Comparison of ENCODE assay signal across 1 cellular context in the genomic region with DNA sequence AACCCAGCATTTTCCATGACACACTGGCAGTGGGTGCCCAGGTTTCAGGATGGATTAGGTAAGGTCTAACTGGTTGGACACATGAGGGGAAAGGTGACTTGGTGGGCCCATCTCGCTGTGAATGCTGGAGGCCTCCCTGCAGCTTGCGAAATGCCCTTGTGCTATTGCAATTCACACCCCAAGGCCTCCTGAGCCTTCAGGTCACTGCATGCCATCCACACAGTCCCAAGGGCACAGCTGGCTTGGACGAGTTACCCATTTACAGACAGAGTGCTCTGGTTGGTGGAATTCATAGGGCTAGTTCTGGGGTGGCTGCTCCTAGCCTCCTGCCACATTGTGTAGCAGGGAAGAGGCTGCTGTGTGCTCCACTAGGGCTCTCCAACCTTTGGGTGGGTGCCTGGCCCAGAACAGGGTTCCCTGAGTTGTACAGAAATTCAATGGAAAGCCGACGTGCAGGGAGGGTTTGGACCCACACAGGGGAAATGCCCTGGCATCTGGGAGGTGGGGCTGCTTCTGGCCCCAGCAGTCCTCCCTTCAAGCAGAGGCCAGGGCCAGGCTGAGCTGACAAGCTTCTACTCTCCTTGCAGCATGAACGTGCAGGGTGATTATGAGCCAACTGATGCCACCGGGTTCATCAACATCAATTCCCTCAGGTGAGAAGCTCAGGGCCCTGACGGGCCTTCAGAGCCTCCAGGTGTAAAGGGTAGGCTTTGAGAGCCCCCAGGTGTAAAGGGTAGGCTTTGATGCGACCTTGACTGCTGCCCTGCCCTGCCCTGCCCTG.
TF ChIP-seq lines count a peak whose summit lies in the region.

No MANE protein-coding gene starts in this region.

TF ChIP-seq in HepG2, 621 proteins besides CTCF, POLR2A, EP300 and RAD21 (continued from another document and continues in another):
- 0 out of 2 replicates have a peak, but pooled peaks have one; percentile 50 for TF ChIP-seq ZNF503 (CRISPR knock-in tag; IDR thresholded peaks at IDR 0.05)
- TF ChIP-seq TRIM24 (CRISPR knock-in tag; IDR thresholded peaks at IDR 0.05): no peak
- TF ChIP-seq BATF2 (CRISPR knock-in tag; IDR thresholded peaks at IDR 0.05): no peak
- TF ChIP-seq, protein P1, sequence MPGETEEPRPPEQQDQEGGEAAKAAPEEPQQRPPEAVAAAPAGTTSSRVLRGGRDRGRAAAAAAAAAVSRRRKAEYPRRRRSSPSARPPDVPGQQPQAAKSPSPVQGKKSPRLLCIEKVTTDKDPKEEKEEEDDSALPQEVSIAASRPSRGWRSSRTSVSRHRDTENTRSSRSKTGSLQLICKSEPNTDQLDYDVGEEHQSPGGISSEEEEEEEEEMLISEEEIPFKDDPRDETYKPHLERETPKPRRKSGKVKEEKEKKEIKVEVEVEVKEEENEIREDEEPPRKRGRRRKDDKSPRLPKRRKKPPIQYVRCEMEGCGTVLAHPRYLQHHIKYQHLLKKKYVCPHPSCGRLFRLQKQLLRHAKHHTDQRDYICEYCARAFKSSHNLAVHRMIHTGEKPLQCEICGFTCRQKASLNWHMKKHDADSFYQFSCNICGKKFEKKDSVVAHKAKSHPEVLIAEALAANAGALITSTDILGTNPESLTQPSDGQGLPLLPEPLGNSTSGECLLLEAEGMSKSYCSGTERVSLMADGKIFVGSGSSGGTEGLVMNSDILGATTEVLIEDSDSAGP (CRISPR knock-in tag; IDR thresholded peaks at IDR 0.05; ENCODE audit: borderline replicate concordance): peak; percentile 62
- no peak for TF ChIP-seq ZNF562 (CRISPR knock-in tag; IDR thresholded peaks at IDR 0.05; ENCODE audit: borderline replicate concordance)
- TF ChIP-seq ZBTB7B (CRISPR knock-in tag; IDR thresholded peaks at IDR 0.05): peak; percentile 90
- TF ChIP-seq, protein P2, sequence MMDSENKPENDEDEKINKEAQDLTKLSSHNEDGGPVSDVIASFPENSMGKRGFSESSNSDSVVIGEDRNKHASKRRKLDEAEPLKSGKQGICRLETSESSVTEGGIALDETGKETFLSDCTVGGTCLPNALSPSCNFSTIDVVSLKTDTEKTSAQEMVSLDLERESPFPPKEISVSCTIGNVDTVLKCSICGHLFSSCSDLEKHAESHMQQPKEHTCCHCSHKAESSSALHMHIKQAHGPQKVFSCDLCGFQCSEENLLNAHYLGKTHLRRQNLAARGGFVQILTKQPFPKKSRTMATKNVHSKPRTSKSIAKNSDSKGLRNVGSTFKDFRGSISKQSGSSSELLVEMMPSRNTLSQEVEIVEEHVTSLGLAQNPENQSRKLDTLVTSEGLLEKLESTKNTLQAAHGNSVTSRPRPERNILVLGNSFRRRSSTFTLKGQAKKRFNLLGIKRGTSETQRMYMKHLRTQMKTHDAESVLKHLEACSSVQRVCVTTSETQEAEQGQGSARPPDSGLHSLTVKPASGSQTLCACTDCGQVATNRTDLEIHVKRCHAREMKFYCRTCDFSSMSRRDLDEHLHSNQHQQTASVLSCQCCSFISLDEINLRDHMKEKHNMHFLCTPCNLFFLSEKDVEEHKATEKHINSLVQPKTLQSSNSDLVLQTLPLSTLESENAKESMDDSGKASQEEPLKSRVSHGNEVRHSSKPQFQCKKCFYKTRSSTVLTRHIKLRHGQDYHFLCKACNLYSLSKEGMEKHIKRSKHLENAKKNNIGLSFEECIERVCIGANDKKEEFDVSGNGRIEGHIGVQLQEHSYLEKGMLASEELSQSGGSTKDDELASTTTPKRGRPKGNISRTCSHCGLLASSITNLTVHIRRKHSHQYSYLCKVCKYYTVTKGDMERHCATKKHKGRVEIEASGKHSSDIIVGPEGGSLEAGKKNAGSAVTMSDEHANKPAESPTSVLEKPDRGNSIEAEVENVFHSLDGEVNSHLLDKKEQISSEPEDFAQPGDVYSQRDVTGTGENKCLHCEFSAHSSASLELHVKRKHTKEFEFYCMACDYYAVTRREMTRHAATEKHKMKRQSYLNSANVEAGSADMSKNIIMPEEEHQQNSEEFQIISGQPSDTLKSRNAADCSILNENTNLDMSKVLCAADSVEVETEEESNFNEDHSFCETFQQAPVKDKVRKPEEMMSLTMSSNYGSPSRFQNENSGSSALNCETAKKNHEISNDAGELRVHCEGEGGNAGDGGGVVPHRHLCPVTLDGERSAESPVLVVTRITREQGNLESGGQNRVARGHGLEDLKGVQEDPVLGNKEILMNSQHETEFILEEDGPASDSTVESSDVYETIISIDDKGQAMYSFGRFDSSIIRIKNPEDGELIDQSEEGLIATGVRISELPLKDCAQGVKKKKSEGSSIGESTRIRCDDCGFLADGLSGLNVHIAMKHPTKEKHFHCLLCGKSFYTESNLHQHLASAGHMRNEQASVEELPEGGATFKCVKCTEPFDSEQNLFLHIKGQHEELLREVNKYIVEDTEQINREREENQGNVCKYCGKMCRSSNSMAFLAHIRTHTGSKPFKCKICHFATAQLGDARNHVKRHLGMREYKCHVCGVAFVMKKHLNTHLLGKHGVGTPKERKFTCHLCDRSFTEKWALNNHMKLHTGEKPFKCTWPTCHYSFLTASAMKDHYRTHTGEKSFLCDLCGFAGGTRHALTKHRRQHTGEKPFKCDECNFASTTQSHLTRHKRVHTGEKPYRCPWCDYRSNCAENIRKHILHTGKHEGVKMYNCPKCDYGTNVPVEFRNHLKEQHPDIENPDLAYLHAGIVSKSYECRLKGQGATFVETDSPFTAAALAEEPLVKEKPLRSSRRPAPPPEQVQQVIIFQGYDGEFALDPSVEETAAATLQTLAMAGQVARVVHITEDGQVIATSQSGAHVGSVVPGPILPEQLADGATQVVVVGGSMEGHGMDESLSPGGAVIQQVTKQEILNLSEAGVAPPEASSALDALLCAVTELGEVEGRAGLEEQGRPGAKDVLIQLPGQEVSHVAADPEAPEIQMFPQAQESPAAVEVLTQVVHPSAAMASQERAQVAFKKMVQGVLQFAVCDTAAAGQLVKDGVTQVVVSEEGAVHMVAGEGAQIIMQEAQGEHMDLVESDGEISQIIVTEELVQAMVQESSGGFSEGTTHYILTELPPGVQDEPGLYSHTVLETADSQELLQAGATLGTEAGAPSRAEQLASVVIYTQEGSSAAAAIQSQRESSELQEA (CRISPR knock-in tag; IDR thresholded peaks at IDR 0.05; ENCODE audit: not compliant biosample characterization): peak; percentile 33
- no peak for TF ChIP-seq RAD51 (IDR thresholded peaks at IDR 0.05; ENCODE audit: borderline replicate concordance)
- peak; percentile 96 for TF ChIP-seq ZNF18 (CRISPR knock-in tag; IDR thresholded peaks at IDR 0.05; ENCODE audit: insufficient replicate concordance)
- TF ChIP-seq HINFP (CRISPR knock-in tag; IDR thresholded peaks at IDR 0.05; ENCODE audit: low read depth): no peak; the same call in 1 of the 2 replicates
- TF ChIP-seq THAP9 (CRISPR knock-in tag; IDR thresholded peaks at IDR 0.05; ENCODE audit: borderline replicate concordance): peak; percentile 60; the same call in 1 of the 2 replicates
- no peak for TF ChIP-seq ZNF382 (CRISPR knock-in tag; IDR thresholded peaks at IDR 0.05; ENCODE audit: borderline replicate concordance)
- TF ChIP-seq ZNF232 (CRISPR knock-in tag; IDR thresholded peaks at IDR 0.05; ENCODE audit: borderline replicate concordance): peak; percentile 89; the same call in 1 of the 2 replicates
- no peak for TF ChIP-seq ZNF713 (CRISPR knock-in tag; IDR thresholded peaks at IDR 0.05)
- TF ChIP-seq, protein P3, sequence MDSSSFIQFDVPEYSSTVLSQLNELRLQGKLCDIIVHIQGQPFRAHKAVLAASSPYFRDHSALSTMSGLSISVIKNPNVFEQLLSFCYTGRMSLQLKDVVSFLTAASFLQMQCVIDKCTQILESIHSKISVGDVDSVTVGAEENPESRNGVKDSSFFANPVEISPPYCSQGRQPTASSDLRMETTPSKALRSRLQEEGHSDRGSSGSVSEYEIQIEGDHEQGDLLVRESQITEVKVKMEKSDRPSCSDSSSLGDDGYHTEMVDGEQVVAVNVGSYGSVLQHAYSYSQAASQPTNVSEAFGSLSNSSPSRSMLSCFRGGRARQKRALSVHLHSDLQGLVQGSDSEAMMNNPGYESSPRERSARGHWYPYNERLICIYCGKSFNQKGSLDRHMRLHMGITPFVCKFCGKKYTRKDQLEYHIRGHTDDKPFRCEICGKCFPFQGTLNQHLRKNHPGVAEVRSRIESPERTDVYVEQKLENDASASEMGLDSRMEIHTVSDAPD (CRISPR knock-in tag; IDR thresholded peaks at IDR 0.05): peak; percentile 71; the same call in 1 of the 2 replicates
- TF ChIP-seq CREB3 (CRISPR knock-in tag; IDR thresholded peaks at IDR 0.05): no peak
- TF ChIP-seq ZNF766 (CRISPR knock-in tag; IDR thresholded peaks at IDR 0.05; ENCODE audit: borderline replicate concordance): peak; percentile 84; the same call in 1 of the 2 replicates
- no peak for TF ChIP-seq ZMYM2 (CRISPR knock-in tag; IDR thresholded peaks at IDR 0.05)
- TF ChIP-seq AHR (CRISPR knock-in tag; IDR thresholded peaks at IDR 0.05): peak; percentile 70; the same call in 1 of the 2 replicates
- TF ChIP-seq NFKBIZ (CRISPR knock-in tag; IDR thresholded peaks at IDR 0.05): peak; percentile 40; the same call in 1 of the 2 replicates
- TF ChIP-seq RFX5 (IDR thresholded peaks at IDR 0.05; ENCODE audit: low read depth, low read length): no peak
- TF ChIP-seq SAP130 (CRISPR knock-in tag; IDR thresholded peaks at IDR 0.05; ENCODE audit: low read depth): peak; percentile 93
- peak; percentile 97 for TF ChIP-seq SALL1 (CRISPR knock-in tag; IDR thresholded peaks at IDR 0.05)
- TF ChIP-seq POLR2AphosphoS5 (IDR thresholded peaks at IDR 0.05; ENCODE audit: low read depth, low read length): peak; percentile 94
- 0 out of 2 replicates have a peak, but pooled peaks have one; percentile 43 for TF ChIP-seq ZC3H13 (CRISPR knock-in tag; IDR thresholded peaks at IDR 0.05)
- no peak; the same call in none of the 2 replicates for TF ChIP-seq ZNF501 (CRISPR knock-in tag; IDR thresholded peaks at IDR 0.05)
- TF ChIP-seq NFYC (CRISPR knock-in tag; IDR thresholded peaks at IDR 0.05): peak; percentile 66
- no peak for TF ChIP-seq GABPA (IDR thresholded peaks at IDR 0.05; ENCODE audit: low read depth, low read length)
- TF ChIP-seq GABPA (CRISPR knock-in tag; IDR thresholded peaks at IDR 0.05; ENCODE audit: low read depth): no peak; the same call in 1 of the 2 replicates
